25 cellular contexts compared by ENCODE assay signal in genomic region chr21:45834821-45835293, GRCh38.
"Had no signal": no experiment of that assay in that cellular context is flagged by ENCODE, and none has a peak within 500 bp of the region (broad histone marks: within the 10 kb centered on the region; RNA-seq: fewer than 3 reads in every experiment).

No MANE protein-coding gene starts in this region.

- H3K36me3 ChIP-seq: esophagus squamous epithelium, gastrocnemius medialis, heart left ventricle, lower lobe of right lung, stomach, suprapubic skin, transverse colon, vagina, WERI-Rb-1 had no signal

- H3K9me3 ChIP-seq: esophagus squamous epithelium, gastrocnemius medialis, lower lobe of right lung, stomach, suprapubic skin, transverse colon, vagina had no signal

- H3K27me3 Mint-ChIP-seq: activated naive CD4-positive, alpha-beta T cell treated with anti-CD3 and anti-CD28 coated beads, Interleukin-2, amount 10 ng/mL, durations not matched to agents 7 days and 5 days; progenitor cell of endocrine pancreas; stimulated activated memory B cell treated with anti-CD40 and anti-IgM and Interleukin-4, amounts not matched to agents 10 μg/mL and 1 μg/mL and 100 μg/mL, for 72 hours; T-cell had no signal

- H3K36me3 Mint-ChIP-seq: activated naive CD4-positive, alpha-beta T cell treated with anti-CD3 and anti-CD28 coated beads, Interleukin-2, amount 10 ng/mL, durations not matched to agents 7 days and 5 days; naive thymus-derived CD8-positive, alpha-beta T cell; T-cell had no signal

- H3K27ac ChIP-seq: coronary artery, esophagus squamous epithelium, gastrocnemius medialis, heart left ventricle, lower lobe of right lung, stomach, suprapubic skin, transverse colon, vagina, WERI-Rb-1 had no signal

- DNase-seq: activated CD4-positive, alpha-beta T cell treated with anti-CD3 and anti-CD28 coated beads for 1 hour; activated CD4-positive, alpha-beta T cell treated with anti-CD3 and anti-CD28 coated beads, Interleukin-2, amount 50 U/mL, for 1 hour; activated CD8-positive, alpha-beta T cell treated with anti-CD3 and anti-CD28 coated beads, Interleukin-2, amount 10 ng/mL, durations not matched to agents 7 days and 5 days; activated effector memory CD4-positive, alpha-beta T cell treated with anti-CD3 and anti-CD28 coated beads, Interleukin-2, amount 50 U/mL, for 16 hours; activated naive CD4-positive, alpha-beta T cell treated with anti-CD3 and anti-CD28 coated beads, Interleukin-2, amount 10 ng/mL, durations not matched to agents 7 days and 5 days; amygdala; cerebellar nuclear complex; esophagus squamous epithelium; gastrocnemius medialis; heart left ventricle; lower lobe of right lung; mesendoderm; stimulated activated CD4-positive, alpha-beta T cell treated with anti-CD3 and anti-CD28 coated beads, Interleukin-1b, Interleukin-23, amount 100 ng/mL, for 48 hours; stomach; T-cell; transverse colon; WERI-Rb-1 had no signal

- H3K27me3 ChIP-seq: gastrocnemius medialis, heart left ventricle, suprapubic skin, transverse colon, vagina had no signal

- H3K4me1 Mint-ChIP-seq: activated naive CD4-positive, alpha-beta T cell treated with anti-CD3 and anti-CD28 coated beads, Interleukin-2, amount 10 ng/mL, durations not matched to agents 7 days and 5 days; stimulated activated memory B cell treated with anti-CD40 and anti-IgM and Interleukin-4, amounts not matched to agents 10 μg/mL and 1 μg/mL and 100 μg/mL, for 72 hours; T-cell had no signal

- H3K4me3 ChIP-seq: coronary artery, esophagus squamous epithelium, gastrocnemius medialis, heart left ventricle, lower lobe of right lung, stomach, suprapubic skin, transverse colon, vagina had no signal

- H3K9me3 Mint-ChIP-seq: naive thymus-derived CD8-positive, alpha-beta T cell; T-cell had no signal

- ATAC-seq: activated CD8-positive, alpha-beta T cell treated with anti-CD3 and anti-CD28 coated beads, Interleukin-2, amount 10 ng/mL, durations not matched to agents 7 days and 5 days; gastrocnemius medialis; left lobe of liver; naive thymus-derived CD8-positive, alpha-beta T cell; stimulated activated memory B cell treated with anti-CD40 and anti-IgM and Interleukin-4, amounts not matched to agents 10 μg/mL and 1 μg/mL and 100 μg/mL, for 72 hours; T-cell had no signal

- H3K27ac Mint-ChIP-seq: activated CD8-positive, alpha-beta T cell treated with anti-CD3 and anti-CD28 coated beads, Interleukin-2, amount 10 ng/mL, durations not matched to agents 7 days and 5 days; activated naive CD4-positive, alpha-beta T cell treated with anti-CD3 and anti-CD28 coated beads, Interleukin-2, amount 10 ng/mL, durations not matched to agents 7 days and 5 days; progenitor cell of endocrine pancreas; stimulated activated memory B cell treated with anti-CD40 and anti-IgM and Interleukin-4, amounts not matched to agents 10 μg/mL and 1 μg/mL and 100 μg/mL, for 72 hours; T-cell; T-helper 2 cell treated with Interferon-gamma antibody and Interleukin-4, amounts not matched to agents 5 μg/mL and 100 μg/mL, for 36 hours had no signal

- H3K4me3 Mint-ChIP-seq: activated CD8-positive, alpha-beta T cell treated with anti-CD3 and anti-CD28 coated beads, Interleukin-2, amount 10 ng/mL, durations not matched to agents 7 days and 5 days; activated naive CD4-positive, alpha-beta T cell treated with anti-CD3 and anti-CD28 coated beads, Interleukin-2, amount 10 ng/mL, durations not matched to agents 7 days and 5 days; naive thymus-derived CD8-positive, alpha-beta T cell; stimulated activated memory B cell treated with anti-CD40 and anti-IgM and Interleukin-4, amounts not matched to agents 10 μg/mL and 1 μg/mL and 100 μg/mL, for 72 hours; T-cell; T-helper 2 cell treated with Interferon-gamma antibody and Interleukin-4, amounts not matched to agents 5 μg/mL and 100 μg/mL, for 36 hours had no signal

- H3K4me1 ChIP-seq: esophagus squamous epithelium, gastrocnemius medialis, stomach, suprapubic skin, vagina had no signal
